ENCODE assay signal across 8 cellular contexts in genomic region chr2:127885780-127886592, GRCh38. TPM values are rescaled to one million over a fixed set of nuclear protein-coding genes. Genes with fewer than 3 reads are reported as not detected.
DNase-seq lines count a peak whose midpoint lies in the region; ATAC-seq and TF ChIP-seq lines count a peak whose summit lies in the region.
"Not testable (repeated sequence)": the region's sequence is repeated elsewhere in the genome, so short reads cannot be mapped to it uniquely, and the experiment has no call there.

TSS of gene AMMECR1L (minus strand) at chr2:127885956. CDS start at chr2:127874234, 11,722 bp downstream.

- TF ChIP-seq CTCF in GM10248 (IDR thresholded peaks at IDR 0.05; ENCODE audit: control extremely low read depth, extremely low read depth, low read depth, missing control alignments); osteoblast (IDR thresholded peaks at IDR 0.05; ENCODE audit: extremely low read depth, low read depth, low read length): not testable (repeated sequence)

- intact Hi-C loops in Right ventricle myocardium inferior (cut with DNase I): loop anchor here (5.0 to 10.0 kb wide), 3 partner anchors 141 to 346 kb away; partner anchors contain the start of genes SAP130 and UGGT1

- H3K4me2 ChIP-seq in osteoblast (ENCODE audit: insufficient read depth, low read length): peak within 1 kb of the TSS; percentile 92

- H3K79me2 ChIP-seq in osteoblast (ENCODE audit: insufficient read depth, low read length): peaks cover 52% of the 10 kb centered on the region

- H3K9me3 ChIP-seq in adipocyte (ENCODE audit: control insufficient read depth, low read length); osteoblast (ENCODE audit: low read depth, low read length): not testable (repeated sequence)

- H4K20me1 ChIP-seq in osteoblast (ENCODE audit: insufficient read depth, low read length): peaks cover 20% of the 10 kb centered on the region

- POLR2A ChIA-PET in GM10248 (lab: Yijun Ruan, JAX): interaction anchor here (0.6 kb wide), 1 partner anchor 428 kb away, joined by 6 read pairs; no protein-coding TSS in a partner anchor

- peak within 1 kb of the TSS; percentile 67 for H2AFZ ChIP-seq in osteoblast (ENCODE audit: low read length)

- peaks cover 31% of the 10 kb centered on the region for H3K4me1 ChIP-seq in adipocyte (ENCODE audit: control insufficient read depth, insufficient read depth, low read length)
- H3K4me1 ChIP-seq in osteoblast (ENCODE audit: insufficient read depth, low read length): peaks cover 21% of the 10 kb centered on the region

- peak within 1 kb of the TSS; percentile 87 for H3K9ac ChIP-seq in adipocyte (ENCODE audit: low read length)

- H3K36me3 ChIP-seq in adipocyte (ENCODE audit: control insufficient read depth, insufficient read depth, low read length, severe bottlenecking): peaks cover 23% of the 10 kb centered on the region
- peaks cover 25% of the 10 kb centered on the region for H3K36me3 ChIP-seq in osteoblast (ENCODE audit: insufficient read depth, low read length)

- ATAC-seq in HG02571 (IDR thresholded peaks at IDR 0.05; ENCODE audit: unreplicated experiment) (peak; percentile 93), Right ventricle myocardium inferior (peak; percentile 98)

- H3K27me3 ChIP-seq in adipocyte (replicated peaks; ENCODE audit: control insufficient read depth, insufficient read depth, low read length); osteoblast (ENCODE audit: insufficient read depth, low read length): not testable (repeated sequence)

- H3K4me3 ChIP-seq in adipocyte (ENCODE audit: low read length) (peak within 1 kb of the TSS; percentile 91), osteoblast (ENCODE audit: insufficient read depth, low read length) (peak within 1 kb of the TSS; percentile 76)

- H3K27ac ChIP-seq in osteoblast (ENCODE audit: low read depth, low read length) (peak within 1 kb of the TSS; percentile 96), substantia nigra (ENCODE audit: low read depth, low read length, poor library complexity, severe bottlenecking) (peak within 1 kb of the TSS; percentile 75)

- CTCF ChIA-PET in GM10248 (lab: Yijun Ruan, JAX): interaction anchor here (1.1 kb wide), 1 partner anchor 295 kb away, joined by 3 read pairs; no protein-coding TSS in a partner anchor

- DNase-seq in GM10248 (ENCODE audit: extremely low spot score) (peak; percentile 57), NAMALWA (ENCODE audit: low spot score) (peak; percentile 71), T-helper 2 cell (peak; percentile 44 to 82 (median 61)), adipocyte (ENCODE audit: low read depth) (peak; percentile 77), Right ventricle myocardium inferior (ENCODE audit: missing footprints) (peak; percentile 91), osteoblast (ENCODE audit: insufficient read length, low spot score, missing footprints) (peak; percentile 79), substantia nigra (lab: John Stamatoyannopoulos, UW) (peak in 44 of 49 donors; percentile 18 to 81 (median 58))

RNA-seq across cellular contexts. Expression of gene AMMECR1L, which starts in this region (rescaled TPM):
- total RNA-seq in Right ventricle myocardium inferior: 10.5 TPM
- 15.0 and 15.6 TPM in 2 replicates for total RNA-seq in osteoblast

Comparison
In these comparisons a context has a peak if more than half of its experiments do, and no peak if none do; other contexts are left out.
1. Peak in every context shown above with its lines: DNase-seq, ATAC-seq, H3K4me3 ChIP-seq and H3K27ac ChIP-seq.